ENCODE assay signal across 17 cellular contexts in genomic region chr12:94372379-94372930, GRCh38.
DNase-seq lines count a peak whose midpoint lies in the region; ATAC-seq and TF ChIP-seq lines count a peak whose summit lies in the region.
"Had no signal": no experiment of that assay in that cellular context is flagged by ENCODE, and none has a peak within 500 bp of the region (broad histone marks: within the 10 kb centered on the region; RNA-seq: fewer than 3 reads in every experiment).

No MANE protein-coding gene starts in this region.

- no peak overlapping the region for H3K4me3 ChIP-seq in SK-N-SH (ENCODE audit: low read depth in 2 of 2, low read length in 1 of 2)
- H3K4me3 ChIP-seq: lung, smooth muscle cell, upper lobe of right lung had no signal

- no peaks in the 10 kb centered on the region for H3K9me2 ChIP-seq in SK-N-SH

- no peak overlapping the region for H3K4me2 ChIP-seq in SK-N-SH
- H3K4me2 ChIP-seq: smooth muscle cell had no signal

- 0 out of 2 replicates have a peak overlapping the region, but pooled peaks have one; percentile 3 for H2AFZ ChIP-seq in SK-N-SH (ENCODE audit: low read depth)

- peaks cover 29% of the 10 kb centered on the region for H3K36me3 Mint-ChIP-seq in activated naive CD8-positive, alpha-beta T cell treated with anti-CD3 and anti-CD28 coated beads, Interleukin-2, amount 10 ng/mL, durations not matched to agents 7 days and 5 days
- peaks cover 18% of the 10 kb centered on the region for H3K36me3 Mint-ChIP-seq in nephron progenitor cell (ENCODE audit: low read depth)

- H3K9ac ChIP-seq in SK-N-SH: no peak overlapping the region

- no peak overlapping the region for H3K27ac ChIP-seq in SK-N-SH (ENCODE audit: low read depth in 2 of 2, low read length in 1 of 2)
- H3K27ac ChIP-seq: 22Rv1, upper lobe of right lung had no signal

- H3K4me3 Mint-ChIP-seq in activated naive CD8-positive, alpha-beta T cell treated with anti-CD3 and anti-CD28 coated beads, Interleukin-2, amount 10 ng/mL, durations not matched to agents 7 days and 5 days: peak overlapping the region; percentile 47
- no peak overlapping the region for H3K4me3 Mint-ChIP-seq in nephron progenitor cell

- peaks cover 1% of the 10 kb centered on the region for H3K4me1 Mint-ChIP-seq in activated naive CD8-positive, alpha-beta T cell treated with anti-CD3 and anti-CD28 coated beads, Interleukin-2, amount 10 ng/mL, durations not matched to agents 7 days and 5 days
- H3K4me1 Mint-ChIP-seq in nephron progenitor cell: no peaks in the 10 kb centered on the region

- ATAC-seq in SK-N-SH treated with all-trans-retinoic acid at 6 μM for 48 hours (no peak), GM19395 (IDR thresholded peaks at IDR 0.05; ENCODE audit: unreplicated experiment) (peak; percentile 82), HG03175 (IDR thresholded peaks at IDR 0.05; ENCODE audit: unreplicated experiment) (peak; percentile 68)
- ATAC-seq in activated naive CD8-positive, alpha-beta T cell treated with anti-CD3 and anti-CD28 coated beads, Interleukin-2, amount 10 ng/mL, durations not matched to agents 7 days and 5 days (ENCODE audit: low read depth): peak; percentile 36
- ATAC-seq: esophagus mucosa, upper lobe of right lung had no signal

- no peaks in the 10 kb centered on the region for H4K20me1 ChIP-seq in SK-N-SH (ENCODE audit: insufficient read depth)

- no peaks in the 10 kb centered on the region for H3K9me3 Mint-ChIP-seq in activated naive CD8-positive, alpha-beta T cell treated with anti-CD3 and anti-CD28 coated beads, Interleukin-2, amount 10 ng/mL, durations not matched to agents 7 days and 5 days
- no peaks in the 10 kb centered on the region for H3K9me3 Mint-ChIP-seq in nephron progenitor cell

- H3K27me3 ChIP-seq in SK-N-SH (ENCODE audit: insufficient read depth): no peaks in the 10 kb centered on the region
- H3K27me3 ChIP-seq: upper lobe of right lung had no signal

- no peaks in the 10 kb centered on the region for H3K27me3 Mint-ChIP-seq in activated naive CD8-positive, alpha-beta T cell treated with anti-CD3 and anti-CD28 coated beads, Interleukin-2, amount 10 ng/mL, durations not matched to agents 7 days and 5 days
- no peaks in the 10 kb centered on the region for H3K27me3 Mint-ChIP-seq in nephron progenitor cell (ENCODE audit: low read depth, poor library complexity)

- no peak for TF ChIP-seq EP300 in SK-N-SH (IDR thresholded peaks at IDR 0.05; ENCODE audit: borderline replicate concordance in 1 of 2, low read depth in 1 of 2, low read length in 1 of 2)

- WGBS in SK-N-SH (ENCODE audit: low lambda C conversion rate): 89% methylated on average over 2 of the region's 2 CpGs

- H3K9me3 ChIP-seq in SK-N-SH: no peaks in the 10 kb centered on the region
- H3K9me3 ChIP-seq: upper lobe of right lung had no signal

- no peak for TF ChIP-seq CTCF in SK-N-SH (IDR thresholded peaks at IDR 0.05)
- no peak for TF ChIP-seq CTCF in nephron progenitor cell (IDR thresholded peaks at IDR 0.05)

- H3K36me3 ChIP-seq in SK-N-SH (replicated peaks in 1 of 2; ENCODE audit: control insufficient read depth in 1 of 2, insufficient read depth in 2 of 2, low read length in 1 of 2): peaks cover 0 to 5% of the 10 kb centered on the region in 2 experiments
- H3K36me3 ChIP-seq: upper lobe of right lung had no signal

- TF ChIP-seq RAD21 in SK-N-SH (IDR thresholded peaks at IDR 0.05; ENCODE audit: low read length): no peak

- DNase-seq in SK-N-SH (no peak), GOT3 (lab: John Stamatoyannopoulos, UW) (no peak), nephron progenitor cell (no peak), SHP77 treated with DMSO at 0.1 percent for 48 hours (lab: John Stamatoyannopoulos, UW) (no peak)
- DNase-seq in activated naive CD8-positive, alpha-beta T cell treated with anti-CD3 and anti-CD28 coated beads, Interleukin-2, amount 10 ng/mL, durations not matched to agents 7 days and 5 days: no peak
- DNase-seq: Calu3, NCI-H1694, occipital lobe, SIG-M5, upper lobe of right lung had no signal

- no peaks in the 10 kb centered on the region for H3K4me1 ChIP-seq in SK-N-SH (ENCODE audit: control insufficient read depth in 1 of 2, insufficient read depth in 2 of 2, low read depth in 1 of 2, low read length in 1 of 2)
- H3K4me1 ChIP-seq: upper lobe of right lung had no signal

- POLR2A ChIA-PET in SK-N-SH (lab: Yijun Ruan, JAX): no interaction called here
- POLR2A ChIA-PET in activated naive CD8-positive, alpha-beta T cell treated with anti-CD3 and anti-CD28 coated beads, Interleukin-2, amount 10 ng/mL, durations not matched to agents 7 days and 5 days (lab: Charles Lee): no interaction called here

- no peak overlapping the region for H3K27ac Mint-ChIP-seq in activated naive CD8-positive, alpha-beta T cell treated with anti-CD3 and anti-CD28 coated beads, Interleukin-2, amount 10 ng/mL, durations not matched to agents 7 days and 5 days
- H3K27ac Mint-ChIP-seq in nephron progenitor cell: no peak overlapping the region

- CTCF ChIA-PET in SK-N-SH (lab: Yijun Ruan, JAX): interaction anchor here (1.4 kb wide), 1 partner anchor 36 kb away, joined by 3 read pairs; no protein-coding TSS in a partner anchor

- H3K79me2 ChIP-seq in SK-N-SH (ENCODE audit: insufficient read depth): no peaks in the 10 kb centered on the region

- no peaks in the 10 kb centered on the region for H3F3A ChIP-seq in SK-N-SH (replicated peaks; ENCODE audit: insufficient read depth)

TF ChIP-seq in SK-N-SH, 30 proteins besides CTCF, POLR2A, EP300 and RAD21 (continues in another document):
- TF ChIP-seq CHD2 (IDR thresholded peaks at IDR 0.05; ENCODE audit: low read length, partially characterized antibody): no peak
- TF ChIP-seq FOXM1 (IDR thresholded peaks at IDR 0.05; ENCODE audit: low read depth): no peak
- TF ChIP-seq TAF1 (IDR thresholded peaks at IDR 0.05; ENCODE audit: borderline replicate concordance, low read depth, low read length): no peak
- no peak for TF ChIP-seq RFX5 (IDR thresholded peaks at IDR 0.05; ENCODE audit: low read length)
- TF ChIP-seq RCOR1 (IDR thresholded peaks at IDR 0.05; ENCODE audit: low read length): no peak
- no peak for TF ChIP-seq TEAD4 (IDR thresholded peaks at IDR 0.05; ENCODE audit: borderline replicate concordance, insufficient read depth)
- TF ChIP-seq ZBTB33 (IDR thresholded peaks at IDR 0.05; ENCODE audit: borderline replicate concordance, low read depth): no peak
- TF ChIP-seq ELF1 (IDR thresholded peaks at IDR 0.05): no peak
- TF ChIP-seq NFIC (IDR thresholded peaks at IDR 0.05; ENCODE audit: borderline replicate concordance): no peak
- no peak for TF ChIP-seq JUND (IDR thresholded peaks at IDR 0.05)

TF ChIP-seq in SK-N-SH treated with all-trans-retinoic acid at 6 μM for 48 hours, 23 proteins besides CTCF, POLR2A, EP300 and RAD21 (continues in another document):
- TF ChIP-seq TSHZ2 (CRISPR knock-in tag; IDR thresholded peaks at IDR 0.05): no peak
- TF ChIP-seq ZFP3 (CRISPR knock-in tag; IDR thresholded peaks at IDR 0.05): no peak
- no peak for TF ChIP-seq ARNTL (CRISPR knock-in tag; IDR thresholded peaks at IDR 0.05; ENCODE audit: borderline replicate concordance, low read depth)
- TF ChIP-seq ZC3H10 (CRISPR knock-in tag; IDR thresholded peaks at IDR 0.05): no peak
- TF ChIP-seq ZFP30 (CRISPR knock-in tag; IDR thresholded peaks at IDR 0.05): no peak
- no peak for TF ChIP-seq PATZ1 (CRISPR knock-in tag; IDR thresholded peaks at IDR 0.05; ENCODE audit: borderline replicate concordance)
